In genomic region chr2:96356889-96357288, GRCh38 we compare ENCODE assay signal across 22 cellular contexts.
"Had no signal": no experiment of that assay in that cellular context is flagged by ENCODE, and none has a peak within 500 bp of the region (broad histone marks: within the 10 kb centered on the region; RNA-seq: fewer than 3 reads in every experiment).

No MANE protein-coding gene starts in this region.

- H3K27ac Mint-ChIP-seq: activated CD8-positive, alpha-beta T cell treated with anti-CD3 and anti-CD28 coated beads, Interleukin-2, amount 10 ng/mL, durations not matched to agents 7 days and 5 days; activated naive CD8-positive, alpha-beta T cell; immature natural killer cell; memory B cell; nephron progenitor cell; T-helper 2 cell treated with Interferon-gamma antibody and Interleukin-4, amounts not matched to agents 5 μg/mL and 100 μg/mL, for 36 hours had no signal

- H3K36me3 Mint-ChIP-seq: memory B cell had no signal

- H3K27me3 Mint-ChIP-seq: activated naive CD8-positive, alpha-beta T cell; memory B cell had no signal

- H3K79me2 ChIP-seq: hepatocyte had no signal

- H3K27me3 ChIP-seq: foreskin keratinocyte, hepatocyte, spleen, testis, vagina had no signal

- H3K36me3 ChIP-seq: vagina had no signal

- DNase-seq: activated CD4-positive, alpha-beta T cell treated with anti-CD3 and anti-CD28 coated beads for 1 hour; activated CD4-positive, alpha-beta T cell treated with anti-CD3 and anti-CD28 coated beads, Interleukin-2, amount 50 U/mL, for 1 hour; activated CD8-positive, alpha-beta T cell treated with anti-CD3 and anti-CD28 coated beads, Interleukin-2, amount 10 ng/mL, durations not matched to agents 7 days and 5 days; activated naive CD4-positive, alpha-beta T cell; cerebellar nuclear complex; cortex of kidney; foreskin keratinocyte; immature natural killer cell; mucosa of descending colon; nephron progenitor cell; posterior cingulate gyrus; spleen; stimulated activated CD4-positive, alpha-beta T cell treated with anti-CD3 and anti-CD28 coated beads, Interleukin-4, amount 100 ng/mL, for 1 hour; stimulated activated naive CD4-positive, alpha-beta T cell; testis; trophoblast cell had no signal

- H3K9me3 ChIP-seq: mucosa of descending colon, spleen, testis, vagina had no signal

- ATAC-seq: activated CD8-positive, alpha-beta T cell treated with anti-CD3 and anti-CD28 coated beads, Interleukin-2, amount 10 ng/mL, durations not matched to agents 7 days and 5 days; foreskin keratinocyte; mucosa of descending colon had no signal

- H2AFZ ChIP-seq: hepatocyte had no signal

- H3K4me2 ChIP-seq: hepatocyte had no signal

- H3K27ac ChIP-seq: epithelial cell of prostate, foreskin keratinocyte, hepatocyte, spleen, testis, vagina had no signal

- H3K4me3 ChIP-seq: hepatocyte, mucosa of descending colon, spleen, testis, vagina had no signal

- H3K4me1 ChIP-seq: foreskin keratinocyte, testis, vagina had no signal

- H3K4me3 Mint-ChIP-seq: activated CD8-positive, alpha-beta T cell treated with anti-CD3 and anti-CD28 coated beads, Interleukin-2, amount 10 ng/mL, durations not matched to agents 7 days and 5 days; activated naive CD8-positive, alpha-beta T cell; immature natural killer cell; memory B cell; nephron progenitor cell; T-helper 2 cell treated with Interferon-gamma antibody and Interleukin-4, amounts not matched to agents 5 μg/mL and 100 μg/mL, for 36 hours had no signal

- H3K4me1 Mint-ChIP-seq: immature natural killer cell, memory B cell, nephron progenitor cell had no signal
